In the genomic region with DNA sequence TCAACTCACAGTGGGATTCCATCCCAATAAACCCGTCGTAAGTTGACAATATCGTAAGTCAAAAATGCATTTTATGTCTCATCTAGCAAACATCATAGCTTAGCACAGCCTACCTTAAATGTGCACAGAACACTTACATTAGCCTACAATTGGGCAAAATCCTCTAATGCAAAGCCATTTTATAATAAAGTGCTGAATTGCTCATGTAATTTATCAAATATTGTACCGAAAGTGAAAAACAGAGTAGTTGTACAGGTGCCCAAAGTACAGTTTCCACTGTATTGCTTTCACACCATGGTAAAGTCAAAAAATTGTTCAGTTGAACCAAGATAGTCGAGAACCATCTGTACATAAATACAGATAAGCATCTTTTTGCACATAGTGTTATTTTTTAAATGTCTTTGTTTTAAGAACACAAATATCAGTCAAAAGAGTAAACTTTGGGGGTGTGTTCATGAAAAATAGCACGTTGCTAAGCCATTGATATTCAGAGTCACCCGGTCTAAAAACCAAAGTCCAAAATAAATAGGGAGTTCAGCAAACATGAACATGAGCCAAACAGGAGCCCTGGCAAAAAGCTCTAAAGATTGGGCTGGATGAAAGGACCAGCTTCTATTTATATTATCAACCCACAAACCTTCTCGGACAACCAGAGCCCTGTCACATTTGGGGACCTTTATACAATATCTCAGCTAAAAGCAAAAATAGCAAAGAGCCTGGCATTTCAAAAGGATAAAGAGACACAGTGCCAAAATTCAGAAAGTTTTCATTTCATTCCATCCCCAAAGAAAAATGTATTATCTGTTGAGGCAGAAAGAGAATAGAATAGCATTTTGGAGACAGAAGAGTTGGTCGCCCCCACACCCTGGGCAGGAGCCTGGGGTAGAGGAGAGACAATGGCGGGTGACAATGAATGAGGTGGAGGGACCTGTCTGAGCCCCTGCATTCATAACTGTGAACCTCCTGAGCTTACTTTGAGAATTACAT, we compare ENCODE assay signal across 1 cellular context.
TF ChIP-seq lines count a peak whose summit lies in the region.

No MANE protein-coding gene starts in this region.

TF ChIP-seq in HepG2, 621 proteins besides CTCF, POLR2A, EP300 and RAD21 (continued from another document and continues in another):
- TF ChIP-seq, protein P1, sequence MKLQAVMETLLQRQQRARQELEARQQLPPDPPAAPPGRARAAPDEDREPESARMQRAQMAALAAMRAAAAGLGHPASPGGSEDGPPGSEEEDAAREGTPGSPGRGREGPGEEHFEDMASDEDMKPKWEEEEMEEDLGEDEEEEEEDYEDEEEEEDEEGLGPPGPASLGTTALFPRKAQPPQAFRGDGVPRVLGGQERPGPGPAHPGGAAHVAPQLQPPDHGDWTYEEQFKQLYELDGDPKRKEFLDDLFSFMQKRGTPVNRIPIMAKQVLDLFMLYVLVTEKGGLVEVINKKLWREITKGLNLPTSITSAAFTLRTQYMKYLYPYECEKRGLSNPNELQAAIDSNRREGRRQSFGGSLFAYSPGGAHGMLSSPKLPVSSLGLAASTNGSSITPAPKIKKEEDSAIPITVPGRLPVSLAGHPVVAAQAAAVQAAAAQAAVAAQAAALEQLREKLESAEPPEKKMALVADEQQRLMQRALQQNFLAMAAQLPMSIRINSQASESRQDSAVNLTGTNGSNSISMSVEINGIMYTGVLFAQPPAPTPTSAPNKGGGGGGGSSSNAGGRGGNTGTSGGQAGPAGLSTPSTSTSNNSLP (IDR thresholded peaks at IDR 0.05; ENCODE audit: low read depth, low read length): peak; percentile 85
- TF ChIP-seq SOX13 (IDR thresholded peaks at IDR 0.05) (peak; percentile 87), SOX13 (CRISPR knock-in tag; conservative IDR thresholded peaks at IDR 0.05 in 1 of 2, IDR thresholded peaks at IDR 0.05 in 1 of 2) (peak in 1 of 2 experiments; percentile 92; a peak in 2 of 4 replicates), FOXP1 (IDR thresholded peaks at IDR 0.05) (no peak), FOXP1 (CRISPR knock-in tag; IDR thresholded peaks at IDR 0.05) (peak; percentile 94), NR2F6 (IDR thresholded peaks at IDR 0.05) (peak; percentile 87), NR2F6 (CRISPR knock-in tag; IDR thresholded peaks at IDR 0.05) (peak; percentile 80), THAP11 (CRISPR knock-in tag; IDR thresholded peaks at IDR 0.05) (peak; percentile 57; the same call in 1 of the 2 replicates), MAZ (IDR thresholded peaks at IDR 0.05; ENCODE audit: borderline replicate concordance, low read depth, low read length) (no peak), MAZ (CRISPR knock-in tag; IDR thresholded peaks at IDR 0.05; ENCODE audit: low read depth) (0 out of 2 replicates have a peak, but pooled peaks have one; percentile 15), GATAD2A (CRISPR knock-in tag; IDR thresholded peaks at IDR 0.05) (peak; percentile 92), ZNF550 (CRISPR knock-in tag; IDR thresholded peaks at IDR 0.05; ENCODE audit: borderline replicate concordance) (no peak), SMAD3 (CRISPR knock-in tag; IDR thresholded peaks at IDR 0.05) (peak; percentile 42; the same call in 1 of the 2 replicates), POGZ (CRISPR knock-in tag; IDR thresholded peaks at IDR 0.05) (peak; percentile 78), ARNTL (CRISPR knock-in tag; IDR thresholded peaks at IDR 0.05) (peak; percentile 94), SP1 (IDR thresholded peaks at IDR 0.05) (no peak), SP1 (CRISPR knock-in tag; IDR thresholded peaks at IDR 0.05) (no peak), KLF16 (CRISPR knock-in tag; IDR thresholded peaks at IDR 0.05) (0 out of 4 replicates have a peak, but pooled peaks of 1 of the 2 experiments have one; percentile 16), ZNF232 (CRISPR knock-in tag; IDR thresholded peaks at IDR 0.05; ENCODE audit: borderline replicate concordance) (0 out of 2 replicates have a peak, but pooled peaks have one; percentile 6), ZSCAN9 (CRISPR knock-in tag; IDR thresholded peaks at IDR 0.05; ENCODE audit: borderline replicate concordance) (peak; percentile 42; the same call in 1 of the 2 replicates), RXRB (CRISPR knock-in tag; IDR thresholded peaks at IDR 0.05; ENCODE audit: borderline replicate concordance) (peak; percentile 80; the same call in 1 of the 2 replicates), HHEX (CRISPR knock-in tag; IDR thresholded peaks at IDR 0.05) (peak; percentile 74), ZFP36L1 (CRISPR knock-in tag; IDR thresholded peaks at IDR 0.05) (peak; percentile 24; the same call in 1 of the 2 replicates), ATF7 (IDR thresholded peaks at IDR 0.05) (no peak), ATF7 (CRISPR knock-in tag; IDR thresholded peaks at IDR 0.05) (no peak), MAFK (conservative IDR thresholded peaks at IDR 0.05 in 1 of 2, IDR thresholded peaks at IDR 0.05 in 1 of 2; ENCODE audit: low read length in 2 of 2) (peak; percentile 6 to 10; a peak in 1 of 4 replicates), NFE2 (CRISPR knock-in tag; IDR thresholded peaks at IDR 0.05) (no peak), ZNF670 (CRISPR knock-in tag; IDR thresholded peaks at IDR 0.05; ENCODE audit: borderline replicate concordance) (no peak), MEIS2 (CRISPR knock-in tag; IDR thresholded peaks at IDR 0.05) (peak; percentile 23; the same call in 1 of the 2 replicates), PPARG (CRISPR knock-in tag; conservative IDR thresholded peaks at IDR 0.05) (peak; percentile 87), TBL1XR1 (IDR thresholded peaks at IDR 0.05; ENCODE audit: borderline replicate concordance, low read length, partially characterized antibody) (peak; percentile 34)
- TF ChIP-seq, protein P2, sequence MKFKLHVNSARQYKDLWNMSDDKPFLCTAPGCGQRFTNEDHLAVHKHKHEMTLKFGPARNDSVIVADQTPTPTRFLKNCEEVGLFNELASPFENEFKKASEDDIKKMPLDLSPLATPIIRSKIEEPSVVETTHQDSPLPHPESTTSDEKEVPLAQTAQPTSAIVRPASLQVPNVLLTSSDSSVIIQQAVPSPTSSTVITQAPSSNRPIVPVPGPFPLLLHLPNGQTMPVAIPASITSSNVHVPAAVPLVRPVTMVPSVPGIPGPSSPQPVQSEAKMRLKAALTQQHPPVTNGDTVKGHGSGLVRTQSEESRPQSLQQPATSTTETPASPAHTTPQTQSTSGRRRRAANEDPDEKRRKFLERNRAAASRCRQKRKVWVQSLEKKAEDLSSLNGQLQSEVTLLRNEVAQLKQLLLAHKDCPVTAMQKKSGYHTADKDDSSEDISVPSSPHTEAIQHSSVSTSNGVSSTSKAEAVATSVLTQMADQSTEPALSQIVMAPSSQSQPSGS (CRISPR knock-in tag; IDR thresholded peaks at IDR 0.05): no peak; the same call in 1 of the 2 replicates
- TF ChIP-seq, protein P3, sequence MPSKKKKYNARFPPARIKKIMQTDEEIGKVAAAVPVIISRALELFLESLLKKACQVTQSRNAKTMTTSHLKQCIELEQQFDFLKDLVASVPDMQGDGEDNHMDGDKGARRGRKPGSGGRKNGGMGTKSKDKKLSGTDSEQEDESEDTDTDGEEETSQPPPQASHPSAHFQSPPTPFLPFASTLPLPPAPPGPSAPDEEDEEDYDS (CRISPR knock-in tag; IDR thresholded peaks at IDR 0.05): peak; percentile 57; the same call in 1 of the 2 replicates
- TF ChIP-seq, protein P4, sequence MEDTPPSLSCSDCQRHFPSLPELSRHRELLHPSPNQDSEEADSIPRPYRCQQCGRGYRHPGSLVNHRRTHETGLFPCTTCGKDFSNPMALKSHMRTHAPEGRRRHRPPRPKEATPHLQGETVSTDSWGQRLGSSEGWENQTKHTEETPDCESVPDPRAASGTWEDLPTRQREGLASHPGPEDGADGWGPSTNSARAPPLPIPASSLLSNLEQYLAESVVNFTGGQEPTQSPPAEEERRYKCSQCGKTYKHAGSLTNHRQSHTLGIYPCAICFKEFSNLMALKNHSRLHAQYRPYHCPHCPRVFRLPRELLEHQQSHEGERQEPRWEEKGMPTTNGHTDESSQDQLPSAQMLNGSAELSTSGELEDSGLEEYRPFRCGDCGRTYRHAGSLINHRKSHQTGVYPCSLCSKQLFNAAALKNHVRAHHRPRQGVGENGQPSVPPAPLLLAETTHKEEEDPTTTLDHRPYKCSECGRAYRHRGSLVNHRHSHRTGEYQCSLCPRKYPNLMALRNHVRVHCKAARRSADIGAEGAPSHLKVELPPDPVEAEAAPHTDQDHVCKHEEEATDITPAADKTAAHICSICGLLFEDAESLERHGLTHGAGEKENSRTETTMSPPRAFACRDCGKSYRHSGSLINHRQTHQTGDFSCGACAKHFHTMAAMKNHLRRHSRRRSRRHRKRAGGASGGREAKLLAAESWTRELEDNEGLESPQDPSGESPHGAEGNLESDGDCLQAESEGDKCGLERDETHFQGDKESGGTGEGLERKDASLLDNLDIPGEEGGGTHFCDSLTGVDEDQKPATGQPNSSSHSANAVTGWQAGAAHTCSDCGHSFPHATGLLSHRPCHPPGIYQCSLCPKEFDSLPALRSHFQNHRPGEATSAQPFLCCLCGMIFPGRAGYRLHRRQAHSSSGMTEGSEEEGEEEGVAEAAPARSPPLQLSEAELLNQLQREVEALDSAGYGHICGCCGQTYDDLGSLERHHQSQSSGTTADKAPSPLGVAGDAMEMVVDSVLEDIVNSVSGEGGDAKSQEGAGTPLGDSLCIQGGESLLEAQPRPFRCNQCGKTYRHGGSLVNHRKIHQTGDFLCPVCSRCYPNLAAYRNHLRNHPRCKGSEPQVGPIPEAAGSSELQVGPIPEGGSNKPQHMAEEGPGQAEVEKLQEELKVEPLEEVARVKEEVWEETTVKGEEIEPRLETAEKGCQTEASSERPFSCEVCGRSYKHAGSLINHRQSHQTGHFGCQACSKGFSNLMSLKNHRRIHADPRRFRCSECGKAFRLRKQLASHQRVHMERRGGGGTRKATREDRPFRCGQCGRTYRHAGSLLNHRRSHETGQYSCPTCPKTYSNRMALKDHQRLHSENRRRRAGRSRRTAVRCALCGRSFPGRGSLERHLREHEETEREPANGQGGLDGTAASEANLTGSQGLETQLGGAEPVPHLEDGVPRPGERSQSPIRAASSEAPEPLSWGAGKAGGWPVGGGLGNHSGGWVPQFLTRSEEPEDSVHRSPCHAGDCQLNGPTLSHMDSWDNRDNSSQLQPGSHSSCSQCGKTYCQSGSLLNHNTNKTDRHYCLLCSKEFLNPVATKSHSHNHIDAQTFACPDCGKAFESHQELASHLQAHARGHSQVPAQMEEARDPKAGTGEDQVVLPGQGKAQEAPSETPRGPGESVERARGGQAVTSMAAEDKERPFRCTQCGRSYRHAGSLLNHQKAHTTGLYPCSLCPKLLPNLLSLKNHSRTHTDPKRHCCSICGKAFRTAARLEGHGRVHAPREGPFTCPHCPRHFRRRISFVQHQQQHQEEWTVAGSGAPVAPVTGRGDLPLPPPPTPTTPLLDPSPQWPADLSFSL (CRISPR knock-in tag; IDR thresholded peaks at IDR 0.05): peak; percentile 52; the same call in 1 of the 2 replicates
- TF ChIP-seq, protein P5, sequence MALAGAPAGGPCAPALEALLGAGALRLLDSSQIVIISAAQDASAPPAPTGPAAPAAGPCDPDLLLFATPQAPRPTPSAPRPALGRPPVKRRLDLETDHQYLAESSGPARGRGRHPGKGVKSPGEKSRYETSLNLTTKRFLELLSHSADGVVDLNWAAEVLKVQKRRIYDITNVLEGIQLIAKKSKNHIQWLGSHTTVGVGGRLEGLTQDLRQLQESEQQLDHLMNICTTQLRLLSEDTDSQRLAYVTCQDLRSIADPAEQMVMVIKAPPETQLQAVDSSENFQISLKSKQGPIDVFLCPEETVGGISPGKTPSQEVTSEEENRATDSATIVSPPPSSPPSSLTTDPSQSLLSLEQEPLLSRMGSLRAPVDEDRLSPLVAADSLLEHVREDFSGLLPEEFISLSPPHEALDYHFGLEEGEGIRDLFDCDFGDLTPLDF (CRISPR knock-in tag; IDR thresholded peaks at IDR 0.05): no peak
- TF ChIP-seq, protein P6, sequence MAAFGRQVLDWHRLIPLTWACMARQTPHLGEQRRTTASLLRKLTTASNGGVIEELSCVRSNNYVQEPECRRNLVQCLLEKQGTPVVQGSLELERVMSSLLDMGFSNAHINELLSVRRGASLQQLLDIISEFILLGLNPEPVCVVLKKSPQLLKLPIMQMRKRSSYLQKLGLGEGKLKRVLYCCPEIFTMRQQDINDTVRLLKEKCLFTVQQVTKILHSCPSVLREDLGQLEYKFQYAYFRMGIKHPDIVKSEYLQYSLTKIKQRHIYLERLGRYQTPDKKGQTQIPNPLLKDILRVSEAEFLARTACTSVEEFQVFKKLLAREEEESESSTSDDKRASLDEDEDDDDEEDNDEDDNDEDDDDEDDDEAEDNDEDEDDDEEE (CRISPR knock-in tag; IDR thresholded peaks at IDR 0.05): peak; percentile 50; the same call in 1 of the 2 replicates
- TF ChIP-seq, protein P7, sequence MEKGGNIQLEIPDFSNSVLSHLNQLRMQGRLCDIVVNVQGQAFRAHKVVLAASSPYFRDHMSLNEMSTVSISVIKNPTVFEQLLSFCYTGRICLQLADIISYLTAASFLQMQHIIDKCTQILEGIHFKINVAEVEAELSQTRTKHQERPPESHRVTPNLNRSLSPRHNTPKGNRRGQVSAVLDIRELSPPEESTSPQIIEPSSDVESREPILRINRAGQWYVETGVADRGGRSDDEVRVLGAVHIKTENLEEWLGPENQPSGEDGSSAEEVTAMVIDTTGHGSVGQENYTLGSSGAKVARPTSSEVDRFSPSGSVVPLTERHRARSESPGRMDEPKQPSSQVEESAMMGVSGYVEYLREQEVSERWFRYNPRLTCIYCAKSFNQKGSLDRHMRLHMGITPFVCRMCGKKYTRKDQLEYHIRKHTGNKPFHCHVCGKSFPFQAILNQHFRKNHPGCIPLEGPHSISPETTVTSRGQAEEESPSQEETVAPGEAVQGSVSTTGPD (CRISPR knock-in tag; IDR thresholded peaks at IDR 0.05): peak; percentile 91
- TF ChIP-seq, protein P8, sequence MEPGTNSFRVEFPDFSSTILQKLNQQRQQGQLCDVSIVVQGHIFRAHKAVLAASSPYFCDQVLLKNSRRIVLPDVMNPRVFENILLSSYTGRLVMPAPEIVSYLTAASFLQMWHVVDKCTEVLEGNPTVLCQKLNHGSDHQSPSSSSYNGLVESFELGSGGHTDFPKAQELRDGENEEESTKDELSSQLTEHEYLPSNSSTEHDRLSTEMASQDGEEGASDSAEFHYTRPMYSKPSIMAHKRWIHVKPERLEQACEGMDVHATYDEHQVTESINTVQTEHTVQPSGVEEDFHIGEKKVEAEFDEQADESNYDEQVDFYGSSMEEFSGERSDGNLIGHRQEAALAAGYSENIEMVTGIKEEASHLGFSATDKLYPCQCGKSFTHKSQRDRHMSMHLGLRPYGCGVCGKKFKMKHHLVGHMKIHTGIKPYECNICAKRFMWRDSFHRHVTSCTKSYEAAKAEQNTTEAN (CRISPR knock-in tag; conservative IDR thresholded peaks at IDR 0.05): 0 out of 2 replicates have a peak, but pooled peaks have one; percentile 36
- TF ChIP-seq, protein P9, sequence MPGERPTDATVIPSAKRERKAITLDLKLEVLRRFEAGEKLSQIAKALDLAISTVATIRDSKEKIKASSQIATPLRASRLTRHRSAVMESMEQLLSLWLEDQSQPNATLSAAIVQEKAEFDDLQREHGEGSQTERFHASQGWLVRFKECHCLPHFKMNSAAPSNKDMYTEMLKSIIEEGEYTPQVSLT (CRISPR knock-in tag; IDR thresholded peaks at IDR 0.05; ENCODE audit: borderline replicate concordance, low read depth): peak; percentile 85; the same call in 1 of the 2 replicates
- TF ChIP-seq, protein P10, sequence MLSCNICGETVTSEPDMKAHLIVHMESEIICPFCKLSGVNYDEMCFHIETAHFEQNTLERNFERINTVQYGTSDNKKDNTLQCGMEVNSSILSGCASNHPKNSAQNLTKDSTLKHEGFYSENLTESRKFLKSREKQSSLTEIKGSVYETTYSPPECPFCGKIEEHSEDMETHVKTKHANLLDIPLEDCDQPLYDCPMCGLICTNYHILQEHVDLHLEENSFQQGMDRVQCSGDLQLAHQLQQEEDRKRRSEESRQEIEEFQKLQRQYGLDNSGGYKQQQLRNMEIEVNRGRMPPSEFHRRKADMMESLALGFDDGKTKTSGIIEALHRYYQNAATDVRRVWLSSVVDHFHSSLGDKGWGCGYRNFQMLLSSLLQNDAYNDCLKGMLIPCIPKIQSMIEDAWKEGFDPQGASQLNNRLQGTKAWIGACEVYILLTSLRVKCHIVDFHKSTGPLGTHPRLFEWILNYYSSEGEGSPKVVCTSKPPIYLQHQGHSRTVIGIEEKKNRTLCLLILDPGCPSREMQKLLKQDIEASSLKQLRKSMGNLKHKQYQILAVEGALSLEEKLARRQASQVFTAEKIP (CRISPR knock-in tag; IDR thresholded peaks at IDR 0.05; ENCODE audit: borderline replicate concordance): no peak
